In the genomic region with DNA sequence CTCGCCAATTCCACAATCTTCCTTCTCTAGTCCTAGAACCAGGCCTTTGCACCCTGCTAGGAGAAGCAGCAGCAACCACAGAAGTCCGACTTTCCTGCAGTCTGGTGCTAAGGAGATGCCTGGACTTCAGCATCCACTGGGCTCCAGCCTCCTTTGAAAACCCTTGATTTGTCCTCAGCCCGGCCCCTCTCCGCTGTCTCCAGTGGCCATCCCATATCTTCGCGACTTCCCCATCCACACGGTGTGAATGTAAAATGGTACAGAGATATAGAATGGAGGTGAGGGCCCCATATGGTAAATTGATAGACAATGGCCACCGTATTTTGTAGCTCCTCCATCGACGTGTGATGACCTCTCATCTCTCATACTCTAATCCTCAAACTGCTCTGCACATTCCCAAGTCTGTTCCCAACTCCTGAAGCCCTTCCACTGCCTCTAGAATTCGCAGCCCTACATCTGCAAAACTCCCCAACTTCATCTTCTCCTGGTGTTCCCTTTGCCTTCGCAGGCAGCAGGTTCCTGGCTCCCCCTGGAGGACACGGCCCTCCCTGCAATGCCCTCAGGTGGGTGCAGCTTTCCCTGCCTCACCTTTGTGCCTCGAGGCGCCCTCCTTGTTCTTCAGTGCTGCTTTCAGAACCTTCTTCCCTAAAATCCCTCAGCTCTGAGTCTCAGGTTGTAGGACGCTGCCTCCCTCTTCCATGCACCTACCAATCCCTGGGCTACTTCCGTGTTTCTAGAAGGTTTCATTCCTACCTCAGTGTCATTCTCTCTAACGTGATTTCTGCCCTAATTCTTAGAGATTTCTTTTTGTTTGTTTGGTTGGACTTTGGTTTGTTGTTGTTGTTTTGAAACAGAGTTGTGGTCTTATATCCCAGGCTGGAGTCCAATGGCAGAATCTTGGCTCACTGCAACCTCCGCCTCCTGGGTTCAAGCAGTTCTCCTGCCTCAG, we compare ENCODE assay signal across 8 cellular contexts. TPM values are rescaled to one million over a fixed set of nuclear protein-coding genes. Genes with fewer than 3 reads are reported as not detected.
A peak's percentile ranks its signal among the peaks of the same experiment; 100 is the strongest.
DNase-seq lines count a peak whose midpoint lies in the region; ATAC-seq and TF ChIP-seq lines count a peak whose summit lies in the region.

No MANE protein-coding gene starts in this region.

- H3K9me3 Mint-ChIP-seq in activated CD4-positive, alpha-beta T cell treated with anti-CD3 and anti-CD28 coated beads, Interleukin-2, amount 10 ng/mL, durations not matched to agents 7 days and 5 days = no peaks in the 10 kb centered on the region
- H3K9me3 Mint-ChIP-seq in mesothelial cell of epicardium = no peaks in the 10 kb centered on the region

- peaks cover 21% of the 10 kb centered on the region for H3K27me3 Mint-ChIP-seq in activated CD4-positive, alpha-beta T cell treated with anti-CD3 and anti-CD28 coated beads, Interleukin-2, amount 10 ng/mL, durations not matched to agents 7 days and 5 days
- H3K27me3 Mint-ChIP-seq in mesothelial cell of epicardium (ENCODE audit: low read depth) = peaks cover 32% of the 10 kb centered on the region

- no peaks in the 10 kb centered on the region for H3K9me3 ChIP-seq in colonic mucosa

- peak; percentile 96 for TF ChIP-seq CTCF in GM12865 (IDR thresholded peaks at IDR 0.05; ENCODE audit: insufficient read depth, low read depth, low read length, missing control alignments)
- peak; percentile 80 for TF ChIP-seq CTCF in colonic mucosa (IDR thresholded peaks at IDR 0.05)
- TF ChIP-seq CTCF in mesothelial cell of epicardium (IDR thresholded peaks at IDR 0.05; ENCODE audit: unreplicated experiment) = peak; percentile 41

- CTCF ChIA-PET in activated CD4-positive, alpha-beta T cell treated with anti-CD3 and anti-CD28 coated beads, Interleukin-2, amount 10 ng/mL, durations not matched to agents 7 days and 5 days (lab: Charles Lee) = interaction anchor here (0.8 to 3.5 kb wide), 21 partner anchors 9 to 215 kb away, joined by 3 to 13 read pairs (median 4); a partner anchor contains a TSS

- no peak overlapping the region for H3K4me3 ChIP-seq in GM12865 (ENCODE audit: low read depth, low read length)
- no peak overlapping the region for H3K4me3 ChIP-seq in colonic mucosa

- H3K36me3 ChIP-seq in colonic mucosa = no peaks in the 10 kb centered on the region

- no peak overlapping the region for H3K27ac Mint-ChIP-seq in activated CD4-positive, alpha-beta T cell treated with anti-CD3 and anti-CD28 coated beads, Interleukin-2, amount 10 ng/mL, durations not matched to agents 7 days and 5 days
- H3K27ac Mint-ChIP-seq in mesothelial cell of epicardium = no peak overlapping the region

- ATAC-seq in GM18858 (IDR thresholded peaks at IDR 0.05; ENCODE audit: unreplicated experiment) = no peak

- H3K4me1 ChIP-seq in colonic mucosa = no peaks in the 10 kb centered on the region

- H3K36me3 Mint-ChIP-seq in activated CD4-positive, alpha-beta T cell treated with anti-CD3 and anti-CD28 coated beads, Interleukin-2, amount 10 ng/mL, durations not matched to agents 7 days and 5 days (ENCODE audit: low read depth) = no peaks in the 10 kb centered on the region
- H3K36me3 Mint-ChIP-seq in mesothelial cell of epicardium = no peaks in the 10 kb centered on the region

- DNase-seq in GM12865 (ENCODE audit: low read depth) = peak; percentile 66
- DNase-seq in NCI-H146 (lab: John Stamatoyannopoulos, UW) = peak; percentile 62
- DNase-seq in activated CD4-positive, alpha-beta T cell treated with anti-CD3 and anti-CD28 coated beads, Interleukin-2, amount 10 ng/mL, durations not matched to agents 7 days and 5 days = peak; percentile 74
- DNase-seq in colonic mucosa = peak; percentile 74
- peak in 1 of 2 experiments; percentile 77 for DNase-seq in mesothelial cell of epicardium (ENCODE audit: low spot score in 2 of 2, unreplicated experiment in 2 of 2)
- peak; percentile 49 to 63 for DNase-seq in stimulated activated CD8-positive, alpha-beta memory T cell treated with anti-CD3 and anti-CD28 coated beads, Interleukin-7, amount 100 ng/mL, for 1 hour (ENCODE audit: low read depth in 2 of 2)
- DNase-seq in KG1 (lab: John Stamatoyannopoulos, UW) = no peak

- POLR2A ChIA-PET in activated CD4-positive, alpha-beta T cell treated with anti-CD3 and anti-CD28 coated beads, Interleukin-2, amount 10 ng/mL, durations not matched to agents 7 days and 5 days (lab: Charles Lee) = no interaction called here

- H3K27ac ChIP-seq in colonic mucosa = no peak overlapping the region

- no peak overlapping the region for H3K4me3 Mint-ChIP-seq in activated CD4-positive, alpha-beta T cell treated with anti-CD3 and anti-CD28 coated beads, Interleukin-2, amount 10 ng/mL, durations not matched to agents 7 days and 5 days
- H3K4me3 Mint-ChIP-seq in mesothelial cell of epicardium = no peak overlapping the region

- H3K27me3 ChIP-seq in colonic mucosa = no peaks in the 10 kb centered on the region

- intact Hi-C loops in colonic mucosa (cut with DNase I) = loop anchor here (2.0 to 5.0 kb wide), 2 partner anchors 61 to 279 kb away; a partner anchor contains a TSS

- H3K9ac ChIP-seq in colonic mucosa (ENCODE audit: low read depth in 2 of 2, low read length in 2 of 2) = no peak overlapping the region

- peaks cover 13% of the 10 kb centered on the region for H3K4me1 Mint-ChIP-seq in activated CD4-positive, alpha-beta T cell treated with anti-CD3 and anti-CD28 coated beads, Interleukin-2, amount 10 ng/mL, durations not matched to agents 7 days and 5 days
- peaks cover 10% of the 10 kb centered on the region for H3K4me1 Mint-ChIP-seq in mesothelial cell of epicardium

RNA-seq across cellular contexts. Expression of a gene that starts 36.7 kb away (rescaled TPM):
- total RNA-seq in activated CD4-positive, alpha-beta T cell treated with anti-CD3 and anti-CD28 coated beads, Interleukin-2, amount 10 ng/mL, durations not matched to agents 7 days and 5 days = 100 to 1,000 TPM; 426 to 442 TPM
- 1,000 to 10,000 TPM in 1 of 2 donors, 100 to 1,000 TPM in 1; 868 to 1,024 TPM for total RNA-seq in colonic mucosa
- 296 to 312 TPM (median 297 TPM) in 3 replicates for total RNA-seq in mesothelial cell of epicardium

RNA-seq across cellular contexts. Expression of a gene that starts 50.1 kb away (rescaled TPM):
- 1 to 10 TPM; 4.0 to 4.5 TPM for total RNA-seq in activated CD4-positive, alpha-beta T cell treated with anti-CD3 and anti-CD28 coated beads, Interleukin-2, amount 10 ng/mL, durations not matched to agents 7 days and 5 days
- total RNA-seq in colonic mucosa (1 to 10 TPM; 2.4 to 4.1 TPM), mesothelial cell of epicardium (42.2 to 44.4 TPM (median 44.4 TPM) in 3 replicates)

Comparison
In these comparisons a context has a peak if more than half of its experiments do, and no peak if none do; other contexts are left out.
1. CTCF ChIP-seq: peak in every context shown above with its lines; median percentile 96 in GM12865; 80 in colonic mucosa; 41 in mesothelial cell of epicardium.